ENCODE assay signal across 26 cellular contexts in genomic region chr1:24043345-24044032, GRCh38.
A peak's percentile ranks its signal among the peaks of the same experiment; 100 is the strongest.
DNase-seq lines count a peak whose midpoint lies in the region; ATAC-seq and TF ChIP-seq lines count a peak whose summit lies in the region.
"Had no signal": no experiment of that assay in that cellular context is flagged by ENCODE, and none has a peak within 500 bp of the region (broad histone marks: within the 10 kb centered on the region; RNA-seq: fewer than 3 reads in every experiment).

No MANE protein-coding gene starts in this region.

- no peaks in the 10 kb centered on the region for H3K9me2 ChIP-seq in GM23338 (ENCODE audit: insufficient read depth)

- no peak for TF ChIP-seq CTCF in GM23338 (conservative IDR thresholded peaks at IDR 0.05; ENCODE audit: low read depth in 2 of 2)
- no peak for TF ChIP-seq CTCF in Panc1 (IDR thresholded peaks at IDR 0.05)

- CTCF ChIA-PET in Panc1 (lab: Charles Lee): interaction anchor here (0.6 kb wide), 1 partner anchor 96 kb away, joined by 7 read pairs; no protein-coding TSS in a partner anchor
- CTCF ChIA-PET in activated naive CD4-positive, alpha-beta T cell treated with anti-CD3 and anti-CD28 coated beads for 36 hours (lab: Charles Lee): interaction anchor here (0.7 to 1.0 kb wide), 2 partner anchors 62 to 78 kb away, joined by 3 to 6 read pairs; no protein-coding TSS in a partner anchor

- H3K36me3 Mint-ChIP-seq in GM23338 (ENCODE audit: low read depth): no peaks in the 10 kb centered on the region
- H3K36me3 Mint-ChIP-seq in activated naive CD4-positive, alpha-beta T cell treated with anti-CD3 and anti-CD28 coated beads for 36 hours (ENCODE audit: low read depth): no peaks in the 10 kb centered on the region
- H3K36me3 Mint-ChIP-seq in activated naive CD8-positive, alpha-beta T cell treated with anti-CD3 and anti-CD28 coated beads for 36 hours: no peaks in the 10 kb centered on the region
- H3K36me3 Mint-ChIP-seq: activated CD4-positive, alpha-beta memory T cell treated with anti-CD3 and anti-CD28 coated beads for 36 hours; activated naive CD4-positive, alpha-beta T cell treated with anti-CD3 and anti-CD28 coated beads, Interleukin-2, amount 50 U/mL, for 24 hours; CD4-positive, CD25-positive, alpha-beta regulatory T cell; IgD-negative memory B cell; naive thymus-derived CD8-positive, alpha-beta T cell had no signal

- no peaks in the 10 kb centered on the region for H3K79me2 ChIP-seq in GM23338 (replicated peaks; ENCODE audit: insufficient read depth)

- H3K27me3 ChIP-seq in GM23338 (ENCODE audit: insufficient read depth): no peaks in the 10 kb centered on the region
- no peaks in the 10 kb centered on the region for H3K27me3 ChIP-seq in Panc1 (ENCODE audit: control insufficient read depth, insufficient read depth, low read length)
- H3K27me3 ChIP-seq: transverse colon had no signal

- no peak overlapping the region for H3K4me3 Mint-ChIP-seq in GM23338
- no peak overlapping the region for H3K4me3 Mint-ChIP-seq in activated naive CD4-positive, alpha-beta T cell treated with anti-CD3 and anti-CD28 coated beads for 36 hours
- no peak overlapping the region for H3K4me3 Mint-ChIP-seq in activated naive CD8-positive, alpha-beta T cell treated with anti-CD3 and anti-CD28 coated beads for 36 hours
- H3K4me3 Mint-ChIP-seq: activated CD4-positive, alpha-beta memory T cell treated with anti-CD3 and anti-CD28 coated beads for 36 hours; activated naive CD4-positive, alpha-beta T cell treated with anti-CD3 and anti-CD28 coated beads, Interleukin-2, amount 50 U/mL, for 24 hours; CD4-positive, CD25-positive, alpha-beta regulatory T cell; IgD-negative memory B cell; naive thymus-derived CD8-positive, alpha-beta T cell had no signal

- H3K4me1 ChIP-seq in GM23338 (ENCODE audit: insufficient read depth) (no peaks in the 10 kb centered on the region), Panc1 (ENCODE audit: control insufficient read depth, insufficient read depth, low read length) (peaks cover 31% of the 10 kb centered on the region)

- H3K27me3 Mint-ChIP-seq in GM23338 (ENCODE audit: insufficient read depth, low read depth, poor library complexity): peaks cover 2% of the 10 kb centered on the region
- peaks cover 3% of the 10 kb centered on the region for H3K27me3 Mint-ChIP-seq in activated naive CD4-positive, alpha-beta T cell treated with anti-CD3 and anti-CD28 coated beads for 36 hours (ENCODE audit: low read depth)
- peaks cover 3% of the 10 kb centered on the region for H3K27me3 Mint-ChIP-seq in activated naive CD8-positive, alpha-beta T cell treated with anti-CD3 and anti-CD28 coated beads for 36 hours
- H3K27me3 Mint-ChIP-seq: activated naive CD4-positive, alpha-beta T cell treated with anti-CD3 and anti-CD28 coated beads, Interleukin-2, amount 50 U/mL, for 24 hours had no signal

- peak overlapping the region; percentile 43; the same call in 1 of the 2 replicates for H2AFZ ChIP-seq in GM23338

- H3F3A ChIP-seq in GM23338 (replicated peaks; ENCODE audit: low read depth): no peaks in the 10 kb centered on the region

- ATAC-seq in GM23338: no peak
- no peak for ATAC-seq in Panc1
- ATAC-seq in GM18870 (IDR thresholded peaks at IDR 0.05; ENCODE audit: unreplicated experiment): no peak
- ATAC-seq: naive thymus-derived CD8-positive, alpha-beta T cell had no signal

- H3K4me2 ChIP-seq in GM23338: no peak overlapping the region
- H3K4me2 ChIP-seq: smooth muscle cell had no signal

- no peak overlapping the region for H3K4me3 ChIP-seq in GM23338
- H3K4me3 ChIP-seq in Panc1 (ENCODE audit: low read depth in 2 of 2, low read length in 2 of 2): no peak overlapping the region
- H3K4me3 ChIP-seq: smooth muscle cell, transverse colon had no signal

- DNase-seq in GM23338 (ENCODE audit: low spot score): no peak
- peak; percentile 48 for DNase-seq in NCI-H2029 treated with DMSO at 0.1 percent for 48 hours (lab: John Stamatoyannopoulos, UW)
- no peak for DNase-seq in Panc1 (ENCODE audit: low read depth, low spot score)
- DNase-seq in NCI-H2081 (lab: John Stamatoyannopoulos, UW): no peak
- DNase-seq in activated naive CD4-positive, alpha-beta T cell treated with anti-CD3 and anti-CD28 coated beads for 36 hours: no peak
- DNase-seq in activated naive CD8-positive, alpha-beta T cell treated with anti-CD3 and anti-CD28 coated beads for 36 hours: no peak
- DNase-seq: activated CD4-positive, alpha-beta memory T cell treated with anti-CD3 and anti-CD28 coated beads for 36 hours; activated CD4-positive, CD25-positive, alpha-beta regulatory T cell treated with anti-CD3 and anti-CD28 coated beads, Interleukin-2, amount 50 U/mL, for 72 hours; activated CD8-positive, alpha-beta memory T cell treated with anti-CD3 and anti-CD28 coated beads, Interleukin-2, amount 50 U/mL, for 48 hours; CD4-positive, CD25-positive, alpha-beta regulatory T cell; effector CD8-positive, alpha-beta T cell; EL; islet precursor cell; midbrain; naive thymus-derived CD8-positive, alpha-beta T cell; NCI-H1092; NCI-H2227 treated with DMSO at 0.1 percent for 48 hours; NCI-H748 treated with DMSO at 0.1 percent for 48 hours; occipital lobe; RPMI8226; T-helper 2 cell; transverse colon had no signal

- H3K36me3 ChIP-seq in GM23338 (ENCODE audit: insufficient read depth) (no peaks in the 10 kb centered on the region), Panc1 (ENCODE audit: control insufficient read depth, insufficient read depth, low read length) (no peaks in the 10 kb centered on the region)
- H3K36me3 ChIP-seq: transverse colon had no signal

- intact Hi-C loops in Panc1 (cut with micrococcal nuclease; ENCODE audit: unreplicated experiment): no loop called here
- intact Hi-C loops in activated naive CD4-positive, alpha-beta T cell treated with anti-CD3 and anti-CD28 coated beads for 36 hours (cut with micrococcal nuclease): no loop called here

- H4K20me1 ChIP-seq in GM23338 (replicated peaks; ENCODE audit: insufficient read depth): no peaks in the 10 kb centered on the region

- BruUV-seq in Panc1 (replicated peaks; lab: Mats Ljungman, UMichigan): no TSS peak

- POLR2A ChIA-PET in Panc1 (lab: Charles Lee): interaction anchor here (0.7 kb wide), 1 partner anchor 330 kb away, joined by 3 read pairs; no protein-coding TSS in a partner anchor

- in situ Hi-C loops in Panc1 (cut with HindIII; ENCODE audit: low pct_unique_long_range_greater_than_20kb, low sequenced_read_pairs): no loop called here

- H3K27ac Mint-ChIP-seq in GM23338: no peak overlapping the region
- H3K27ac Mint-ChIP-seq in activated naive CD4-positive, alpha-beta T cell treated with anti-CD3 and anti-CD28 coated beads for 36 hours: no peak overlapping the region
- no peak overlapping the region for H3K27ac Mint-ChIP-seq in activated naive CD8-positive, alpha-beta T cell treated with anti-CD3 and anti-CD28 coated beads for 36 hours
- H3K27ac Mint-ChIP-seq: activated CD4-positive, alpha-beta memory T cell treated with anti-CD3 and anti-CD28 coated beads for 36 hours; activated naive CD4-positive, alpha-beta T cell treated with anti-CD3 and anti-CD28 coated beads, Interleukin-2, amount 50 U/mL, for 24 hours; naive thymus-derived CD8-positive, alpha-beta T cell had no signal

- H3K9me3 ChIP-seq in Panc1 (ENCODE audit: control insufficient read depth, insufficient read depth, low read depth, low read length): no peaks in the 10 kb centered on the region
- H3K9me3 ChIP-seq: transverse colon had no signal

- no peaks in the 10 kb centered on the region for H3K4me1 Mint-ChIP-seq in GM23338
- no peaks in the 10 kb centered on the region for H3K4me1 Mint-ChIP-seq in activated naive CD4-positive, alpha-beta T cell treated with anti-CD3 and anti-CD28 coated beads for 36 hours (ENCODE audit: low read depth)
- H3K4me1 Mint-ChIP-seq in activated naive CD8-positive, alpha-beta T cell treated with anti-CD3 and anti-CD28 coated beads for 36 hours: peaks cover 6% of the 10 kb centered on the region
- H3K4me1 Mint-ChIP-seq: activated naive CD4-positive, alpha-beta T cell treated with anti-CD3 and anti-CD28 coated beads, Interleukin-2, amount 50 U/mL, for 24 hours; CD4-positive, CD25-positive, alpha-beta regulatory T cell; IgD-negative memory B cell; naive thymus-derived CD8-positive, alpha-beta T cell had no signal

- no peaks in the 10 kb centered on the region for H3K9me3 Mint-ChIP-seq in GM23338
- no peaks in the 10 kb centered on the region for H3K9me3 Mint-ChIP-seq in activated naive CD4-positive, alpha-beta T cell treated with anti-CD3 and anti-CD28 coated beads for 36 hours
- no peaks in the 10 kb centered on the region for H3K9me3 Mint-ChIP-seq in activated naive CD8-positive, alpha-beta T cell treated with anti-CD3 and anti-CD28 coated beads for 36 hours
- H3K9me3 Mint-ChIP-seq: activated CD4-positive, alpha-beta memory T cell treated with anti-CD3 and anti-CD28 coated beads for 36 hours; activated naive CD4-positive, alpha-beta T cell treated with anti-CD3 and anti-CD28 coated beads, Interleukin-2, amount 50 U/mL, for 24 hours; CD4-positive, CD25-positive, alpha-beta regulatory T cell; IgD-negative memory B cell; naive thymus-derived CD8-positive, alpha-beta T cell had no signal

- H3K27ac ChIP-seq in GM23338 (ENCODE audit: low read depth) (no peak overlapping the region), Panc1 (ENCODE audit: low read length) (peak overlapping the region; percentile 42; the same call in 1 of the 2 replicates)
- H3K27ac ChIP-seq: transverse colon had no signal

TF ChIP-seq in GM23338, 12 proteins besides CTCF, POLR2A, EP300 and RAD21 (continues in another document):
- no peak for TF ChIP-seq REST (IDR thresholded peaks at IDR 0.05; ENCODE audit: unreplicated experiment)
